ENCODE assay signal across 27 cellular contexts in the genomic region with DNA sequence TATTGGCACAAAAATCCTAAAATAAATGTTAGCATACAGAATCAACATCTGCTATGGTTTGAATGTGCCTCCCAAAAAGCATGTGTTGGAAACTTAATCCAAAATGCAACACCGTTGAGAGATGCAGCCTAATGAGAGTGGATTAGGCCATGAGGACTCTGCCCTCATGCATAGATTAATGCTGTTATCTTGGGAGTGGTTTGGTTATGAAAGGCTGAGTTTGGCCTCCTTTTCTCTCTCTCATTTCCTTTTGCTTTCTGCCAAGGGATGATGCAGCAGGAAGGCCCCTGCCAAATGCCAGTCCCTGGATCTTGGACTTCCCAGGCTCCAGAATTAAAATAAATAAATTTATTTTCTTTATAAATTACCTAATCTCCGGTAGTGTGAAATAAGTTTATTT. TPM values are rescaled to one million over a fixed set of nuclear protein-coding genes. Genes with fewer than 3 reads are reported as not detected.
DNase-seq lines count a peak whose midpoint lies in the region; ATAC-seq, FAIRE-seq and TF ChIP-seq lines count a peak whose summit lies in the region.
"Had no signal": no experiment of that assay in that cellular context is flagged by ENCODE, and none has a peak within 500 bp of the region (broad histone marks: within the 10 kb centered on the region; RNA-seq: fewer than 3 reads in every experiment).

No MANE protein-coding gene starts in this region.

- H3K4me3 ChIP-seq in HUES48 (ENCODE audit: low read depth, low read length) (no peak overlapping the region), astrocyte (ENCODE audit: insufficient read depth, low read depth, low read length) (no peak overlapping the region), HepG2 (replicated peaks in 1 of 3; ENCODE audit: insufficient read depth in 1 of 3, low read depth in 2 of 3, low read length in 3 of 3) (no peak overlapping the region), Peyer's patch (no peak overlapping the region)
- H3K4me3 ChIP-seq: ascending aorta, gastroesophageal sphincter, HAP-1, stomach had no signal

- H3K4me3 Mint-ChIP-seq in astrocyte (ENCODE audit: unreplicated experiment), result no peak overlapping the region
- H3K4me3 Mint-ChIP-seq: activated CD8-positive, alpha-beta memory T cell treated with anti-CD3 and anti-CD28 coated beads, Interleukin-2, amount 10 ng/mL, durations not matched to agents 7 days and 5 days; activated T-helper 1 cell treated with anti-CD3 and anti-CD28 coated beads, Interleukin-12 subunit alpha, Interleukin-12 subunit beta, Interleukin-2, Interleukin-4 antibody, amounts not matched to agents 30 ng/mL and 10 ng/mL and 1 ng/mL, durations not matched to agents 14 hours and 24 hours and 36 hours; naive thymus-derived CD4-positive, alpha-beta T cell had no signal

- H4K20me1 ChIP-seq in astrocyte (ENCODE audit: insufficient read depth, low read length) (no peaks in the 10 kb centered on the region), HepG2 (ENCODE audit: insufficient read depth, low read length) (no peaks in the 10 kb centered on the region)

- H3K27me3 ChIP-seq in HUES48 (ENCODE audit: control insufficient read depth, insufficient read depth, low read length) (no peaks in the 10 kb centered on the region), astrocyte (ENCODE audit: insufficient read depth, low read length) (no peaks in the 10 kb centered on the region), HepG2 (ENCODE audit: control insufficient read depth in 1 of 2, insufficient read depth in 2 of 2, low read length in 2 of 2) (no peaks in the 10 kb centered on the region), Peyer's patch (no peaks in the 10 kb centered on the region)
- H3K27me3 ChIP-seq: ascending aorta, gastroesophageal sphincter, stomach had no signal

- POLR2A ChIA-PET in HepG2 (lab: Yijun Ruan, JAX), result no interaction called here

- no peak overlapping the region for H2AFZ ChIP-seq in astrocyte (ENCODE audit: low read depth, low read length)
- H2AFZ ChIP-seq in HepG2 (ENCODE audit: low read length), result no peak overlapping the region

- no peaks in the 10 kb centered on the region for H3K9me3 ChIP-seq in HUES48 (ENCODE audit: control insufficient read depth, insufficient read depth, low read length)
- no peaks in the 10 kb centered on the region for H3K9me3 ChIP-seq in astrocyte (ENCODE audit: insufficient read depth, low read depth, low read length)
- H3K9me3 ChIP-seq in HepG2 (ENCODE audit: low read length), result no peaks in the 10 kb centered on the region
- H3K9me3 ChIP-seq in Peyer's patch, result no peaks in the 10 kb centered on the region
- H3K9me3 ChIP-seq: ascending aorta, gastroesophageal sphincter, HAP-1, stomach had no signal

- H3K4me2 ChIP-seq in astrocyte (ENCODE audit: low read length), result no peak overlapping the region
- no peak overlapping the region for H3K4me2 ChIP-seq in HepG2 (ENCODE audit: low read depth, low read length)

- no peak for TF ChIP-seq RAD21 in HepG2 (CRISPR knock-in tag; IDR thresholded peaks at IDR 0.05)

- no TSS peak for BruUV-seq in HepG2 (replicated peaks; lab: Mats Ljungman, UMichigan)

- ATAC-seq in HepG2 (no peak), GM21717 (IDR thresholded peaks at IDR 0.05; ENCODE audit: unreplicated experiment) (no peak)
- ATAC-seq: activated CD8-positive, alpha-beta memory T cell treated with anti-CD3 and anti-CD28 coated beads, Interleukin-2, amount 10 ng/mL, durations not matched to agents 7 days and 5 days; activated naive CD4-positive, alpha-beta T cell treated with anti-CD3 and anti-CD28 coated beads, Interleukin-2, amount 50 U/mL, for 72 hours; gastroesophageal sphincter; naive thymus-derived CD4-positive, alpha-beta T cell had no signal

- TF ChIP-seq POLR2A in HepG2 (IDR thresholded peaks at IDR 0.05; ENCODE audit: insufficient read depth in 1 of 2, low read depth in 2 of 2, low read length in 2 of 2) (no peak), Peyer's patch (IDR thresholded peaks at IDR 0.05) (no peak)

- CTCF ChIA-PET in HepG2 (lab: Yijun Ruan, JAX; ENCODE audit: low intra/inter-chr PET ratio, low total read pairs), result no interaction called here

- 83% methylated on average over 2 of the region's 2 CpGs for WGBS in HepG2 (ENCODE audit: low lambda C conversion rate)

- no peaks in the 10 kb centered on the region for H3K79me2 ChIP-seq in astrocyte (ENCODE audit: insufficient read depth, low read length)
- H3K79me2 ChIP-seq in HepG2 (ENCODE audit: insufficient read depth, low read length), result no peaks in the 10 kb centered on the region

- peaks cover 2% of the 10 kb centered on the region for H3K4me1 Mint-ChIP-seq in astrocyte (ENCODE audit: low read depth, unreplicated experiment)

- H3K9ac ChIP-seq in HUES48 (ENCODE audit: low read depth, low read length), result no peak overlapping the region
- no peak overlapping the region for H3K9ac ChIP-seq in astrocyte (ENCODE audit: low read length)
- H3K9ac ChIP-seq in HepG2 (ENCODE audit: insufficient read depth, low read depth, low read length), result no peak overlapping the region

- no peak for FAIRE-seq in astrocyte (lab: Jason Lieb, UNC)
- peak; percentile 18 for FAIRE-seq in HepG2 (lab: Jason Lieb, UNC)
- FAIRE-seq: TTC549 had no signal

- H3K9me3 Mint-ChIP-seq in astrocyte (ENCODE audit: unreplicated experiment), result no peaks in the 10 kb centered on the region
- H3K9me3 Mint-ChIP-seq: activated naive CD4-positive, alpha-beta T cell treated with anti-CD3 and anti-CD28 coated beads, Interleukin-2, amount 50 U/mL, for 72 hours; activated T-helper 1 cell treated with anti-CD3 and anti-CD28 coated beads, Interleukin-12 subunit alpha, Interleukin-12 subunit beta, Interleukin-2, Interleukin-4 antibody, amounts not matched to agents 30 ng/mL and 10 ng/mL and 1 ng/mL, durations not matched to agents 14 hours and 24 hours and 36 hours; naive thymus-derived CD4-positive, alpha-beta T cell had no signal

- in situ Hi-C loops in HepG2 (cut with HindIII; ENCODE audit: extremely low pct_ligation_motif_present, low pct_unique_long_range_greater_than_20kb), result no loop called here

- H3K27ac Mint-ChIP-seq in astrocyte (ENCODE audit: unreplicated experiment), result no peak overlapping the region
- H3K27ac Mint-ChIP-seq: activated CD8-positive, alpha-beta memory T cell treated with anti-CD3 and anti-CD28 coated beads, Interleukin-2, amount 10 ng/mL, durations not matched to agents 7 days and 5 days; activated naive CD4-positive, alpha-beta T cell treated with anti-CD3 and anti-CD28 coated beads, Interleukin-2, amount 50 U/mL, for 72 hours; activated T-helper 1 cell treated with anti-CD3 and anti-CD28 coated beads, Interleukin-12 subunit alpha, Interleukin-12 subunit beta, Interleukin-2, Interleukin-4 antibody, amounts not matched to agents 30 ng/mL and 10 ng/mL and 1 ng/mL, durations not matched to agents 14 hours and 24 hours and 36 hours; naive thymus-derived CD4-positive, alpha-beta T cell had no signal

- intact Hi-C loops in HepG2 (cut with micrococcal nuclease; ENCODE audit: unreplicated experiment), result no loop called here

- no peaks in the 10 kb centered on the region for H3K27me3 Mint-ChIP-seq in astrocyte (ENCODE audit: low read depth, unreplicated experiment)
- H3K27me3 Mint-ChIP-seq: activated CD8-positive, alpha-beta memory T cell treated with anti-CD3 and anti-CD28 coated beads, Interleukin-2, amount 10 ng/mL, durations not matched to agents 7 days and 5 days had no signal

- DNase-seq in astrocyte (ENCODE audit: low read depth), result peak; percentile 29
- DNase-seq in HepG2 (ENCODE audit: low spot score), result no peak
- no peak for DNase-seq in activated naive CD4-positive, alpha-beta T cell (lab: John Stamatoyannopoulos, UW)
- DNase-seq in Peyer's patch, result no peak
- DNase-seq in GM19240 (ENCODE audit: insufficient read length, low spot score), result no peak
- DNase-seq: activated CD4-positive, alpha-beta T cell treated with anti-CD3 and anti-CD28 coated beads for 48 hours; activated CD8-positive, alpha-beta memory T cell treated with anti-CD3 and anti-CD28 coated beads, Interleukin-2, amount 10 ng/mL, durations not matched to agents 7 days and 5 days; KG1; mesenchymal stem cell; naive thymus-derived CD4-positive, alpha-beta T cell; NCI-H146; NCI-H2171; SHP77 treated with DMSO at 0.1 percent for 48 hours; stimulated activated CD4-positive, alpha-beta T cell treated with anti-CD3 and anti-CD28 coated beads, Interleukin-12 subunit alpha, Interleukin-12 subunit beta, amount 100 ng/mL, for 4 hours; stimulated activated CD4-positive, alpha-beta T cell treated with anti-CD3 and anti-CD28 coated beads, Interleukin-4, amount 100 ng/mL, for 4 hours; stomach; T-helper 1 cell; trophoblast cell had no signal

- H3K36me3 ChIP-seq in HUES48 (ENCODE audit: control insufficient read depth, insufficient read depth, low read length) (no peaks in the 10 kb centered on the region; the same call in none of the 2 replicates), astrocyte (ENCODE audit: insufficient read depth, low read length) (peaks cover 3% of the 10 kb centered on the region), HepG2 (replicated peaks in 1 of 2; ENCODE audit: control insufficient read depth in 1 of 2, insufficient read depth in 2 of 2, low read length in 2 of 2) (peaks cover 1 to 7% of the 10 kb centered on the region in 2 experiments; a peak in 3 of 5 replicates), Peyer's patch (peaks cover 0 to 5% (median 0%) of the 10 kb centered on the region in 3 donors)
- H3K36me3 ChIP-seq: HAP-1 had no signal

- peaks cover 38% of the 10 kb centered on the region for H3K36me3 Mint-ChIP-seq in astrocyte (ENCODE audit: low read depth, unreplicated experiment)
- H3K36me3 Mint-ChIP-seq: activated CD8-positive, alpha-beta memory T cell treated with anti-CD3 and anti-CD28 coated beads, Interleukin-2, amount 10 ng/mL, durations not matched to agents 7 days and 5 days; activated naive CD4-positive, alpha-beta T cell treated with anti-CD3 and anti-CD28 coated beads, Interleukin-2, amount 50 U/mL, for 72 hours had no signal

- H3K4me1 ChIP-seq in HUES48 (ENCODE audit: control insufficient read depth, insufficient read depth, low read length) (peaks cover 11% of the 10 kb centered on the region), astrocyte (ENCODE audit: insufficient read depth, low read length) (no peaks in the 10 kb centered on the region), HepG2 (ENCODE audit: insufficient read depth, low read length) (peaks cover 15% of the 10 kb centered on the region), Peyer's patch (no peaks in the 10 kb centered on the region)
- H3K4me1 ChIP-seq: ascending aorta had no signal

- H3K27ac ChIP-seq in 22Rv1, result peak overlapping the region; percentile 35
- peak overlapping the region; percentile 31 for H3K27ac ChIP-seq in HUES48 (ENCODE audit: low read depth, low read length)
- no peak overlapping the region for H3K27ac ChIP-seq in astrocyte (ENCODE audit: low read depth, low read length)
- no peak overlapping the region for H3K27ac ChIP-seq in HepG2 (ENCODE audit: extremely low read length, insufficient read depth, low read length)
- H3K27ac ChIP-seq in Peyer's patch, result no peak overlapping the region
- H3K27ac ChIP-seq: ascending aorta, gastroesophageal sphincter, stomach had no signal

- TF ChIP-seq CTCF in 22Rv1 (IDR thresholded peaks at IDR 0.05) (no peak), astrocyte (IDR thresholded peaks at IDR 0.05; ENCODE audit: insufficient read depth, low read depth, low read length) (no peak), HepG2 (CRISPR knock-in tag; IDR thresholded peaks at IDR 0.05) (no peak), Peyer's patch (IDR thresholded peaks at IDR 0.05) (no peak)

- no peak for TF ChIP-seq EP300 in HepG2 (IDR thresholded peaks at IDR 0.05; ENCODE audit: low read depth in 2 of 2, low read length in 2 of 2)
- TF ChIP-seq EP300 in HepG2 (CRISPR knock-in tag; IDR thresholded peaks at IDR 0.05; ENCODE audit: borderline replicate concordance), result no peak

RNA-seq across cellular contexts. Expression of a gene that starts 49.4 kb away (rescaled TPM):
- total RNA-seq in astrocyte (9.7 and 10.1 TPM in 2 replicates), HepG2 (2016; rRNA removed; fragmentation: Illumina TruSeq; extraction: Trizol) (3.7 and 6.0 TPM in 2 replicates), Peyer's patch (10 to 100 TPM in 3 of 4 donors, 1 to 10 TPM in 1; 6.0 to 38.5 (median 15.6) TPM)
- total RNA-seq in HepG2 (2016; cell fraction: cytosol; rRNA removed; fragmentation: Illumina TruSeq; extraction: Trizol; ENCODE audit: low read depth), result 0.20 and 0.44 TPM in 2 replicates
- 3.8 and 5.5 TPM in 2 replicates for total RNA-seq in HepG2 (2016; cell fraction: insoluble cytoplasmic fraction; rRNA removed; fragmentation: Illumina TruSeq; extraction: Trizol)
- 1.6 and 1.7 TPM in 2 replicates for total RNA-seq in HepG2 (2016; cell fraction: membrane; rRNA removed; fragmentation: Illumina TruSeq; extraction: Trizol)
- 4.7 and 4.8 TPM in 2 replicates for total RNA-seq in HepG2 (2016; cell fraction: nucleus; rRNA removed; fragmentation: Illumina TruSeq; extraction: Trizol)
- 1.1 and 1.2 TPM in 2 replicates for polyA plus RNA-seq in HepG2 (2011; rRNA removed)
- 0.74 and 0.99 TPM in 2 replicates for polyA plus RNA-seq in HepG2 (2011; cell fraction: cytosol; rRNA removed)
- 2.4 and 2.9 TPM in 2 replicates for polyA plus RNA-seq in HepG2 (2011; cell fraction: nucleus; rRNA removed)
- 1.6 and 2.4 TPM in 2 replicates for polyA plus RNA-seq in HepG2 (2012)
- polyA plus RNA-seq in HepG2 (2016; cell fraction: cytosol; fragmentation: Illumina TruSeq; extraction: Trizol; ENCODE audit: low read depth), result 0.16 and 0.17 TPM in 2 replicates
- 4.5 and 4.9 TPM in 2 replicates for polyA plus RNA-seq in HepG2 (2016; cell fraction: insoluble cytoplasmic fraction; fragmentation: Illumina TruSeq; extraction: Trizol; ENCODE audit: low read depth)
- polyA plus RNA-seq in HepG2 (2016; cell fraction: membrane; fragmentation: Illumina TruSeq; extraction: Trizol; ENCODE audit: low read depth), result 0.78 and 0.93 TPM in 2 replicates
- 6.9 TPM in 2 replicates for polyA plus RNA-seq in HepG2 (2016; cell fraction: nucleus; fragmentation: Illumina TruSeq; extraction: Trizol; ENCODE audit: insufficient read depth, low read depth)
- 2.1 and 23.9 TPM in 2 replicates for polyA minus RNA-seq in HepG2 (2011; rRNA and poly(A)+ RNA removed; ENCODE audit: low replicate concordance)
- 2.3 TPM in 2 replicates for polyA minus RNA-seq in HepG2 (2011; cell fraction: cytosol; rRNA and poly(A)+ RNA removed)
- polyA minus RNA-seq in HepG2 (2011; cell fraction: nucleus; rRNA and poly(A)+ RNA removed), result 3.3 and 3.5 TPM in 2 replicates

Comparison
In these comparisons a context has a peak if more than half of its experiments do, and no peak if none do; other contexts are left out.
1. H3K27ac ChIP-seq: peak in 22Rv1 (single experiment) and HUES48 (single experiment); none in astrocyte (single experiment), HepG2 (single experiment) and Peyer's patch (0 of 4).